ENCODE assay signal across 5 cellular contexts in genomic region chr18:39424261-39424660, GRCh38.
"Had no signal": no experiment of that assay in that cellular context is flagged by ENCODE, and none has a peak within 500 bp of the region (broad histone marks: within the 10 kb centered on the region; RNA-seq: fewer than 3 reads in every experiment).

No MANE protein-coding gene starts in this region.

- H3K9me3 Mint-ChIP-seq: GM23338 had no signal

- H3K4me3 ChIP-seq: GM23338, K562 had no signal

- H3K4me3 Mint-ChIP-seq: GM23338, H9 had no signal

- DNase-seq: H9, HCEC 1CT, IMR-90 had no signal

- H3K4me1 Mint-ChIP-seq: GM23338 had no signal

- H3K4me2 ChIP-seq: GM23338 had no signal

- H2AFZ ChIP-seq: GM23338 had no signal

- H3K27ac Mint-ChIP-seq: GM23338 had no signal

- ATAC-seq: GM23338, K562 had no signal
